ENCODE assay signal across 1 cellular context in the genomic region with DNA sequence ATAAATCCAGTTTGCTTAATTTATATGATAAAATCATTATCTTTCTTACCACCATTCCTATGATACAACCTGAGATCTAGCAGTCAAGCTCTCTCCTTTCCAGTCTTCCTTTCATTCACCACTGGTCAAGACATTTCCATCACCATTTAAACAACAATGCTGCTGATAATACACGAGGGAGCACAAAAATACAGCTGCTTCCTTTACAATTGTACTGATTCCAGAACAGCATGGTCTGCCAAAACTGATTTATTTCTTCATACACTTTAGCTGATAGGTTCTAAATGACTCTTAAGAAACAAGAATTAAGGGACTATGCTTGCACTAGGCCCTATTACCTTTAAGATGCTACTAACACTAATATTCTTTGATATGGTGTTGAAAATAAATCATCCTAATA.
TF ChIP-seq lines count a peak whose summit lies in the region.

No MANE protein-coding gene starts in this region.

TF ChIP-seq in IMR-90, 13 proteins besides CTCF, POLR2A, EP300 and RAD21:
- TF ChIP-seq, protein P1, sequence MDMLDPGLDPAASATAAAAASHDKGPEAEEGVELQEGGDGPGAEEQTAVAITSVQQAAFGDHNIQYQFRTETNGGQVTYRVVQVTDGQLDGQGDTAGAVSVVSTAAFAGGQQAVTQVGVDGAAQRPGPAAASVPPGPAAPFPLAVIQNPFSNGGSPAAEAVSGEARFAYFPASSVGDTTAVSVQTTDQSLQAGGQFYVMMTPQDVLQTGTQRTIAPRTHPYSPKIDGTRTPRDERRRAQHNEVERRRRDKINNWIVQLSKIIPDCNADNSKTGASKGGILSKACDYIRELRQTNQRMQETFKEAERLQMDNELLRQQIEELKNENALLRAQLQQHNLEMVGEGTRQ (IDR thresholded peaks at IDR 0.05; ENCODE audit: low read depth, low read length) = no peak
- TF ChIP-seq RCOR1 (IDR thresholded peaks at IDR 0.05; ENCODE audit: insufficient replicate concordance, low read length) (no peak), MXI1 (IDR thresholded peaks at IDR 0.05; ENCODE audit: borderline replicate concordance, low read depth, low read length) (no peak), CEBPB (IDR thresholded peaks at IDR 0.05; ENCODE audit: low read depth, low read length) (no peak), MAFK (IDR thresholded peaks at IDR 0.05; ENCODE audit: low read depth, low read length) (no peak), FOS (IDR thresholded peaks at IDR 0.05; ENCODE audit: low read depth, low read length) (no peak), CHD1 (IDR thresholded peaks at IDR 0.05; ENCODE audit: low read depth, low read length) (no peak), SMC3 (IDR thresholded peaks at IDR 0.05; ENCODE audit: low read depth, low read length) (no peak), BHLHE40 (IDR thresholded peaks at IDR 0.05; ENCODE audit: low read depth, low read length) (no peak), NFE2L2 (IDR thresholded peaks at IDR 0.05; ENCODE audit: low read depth, low read length) (no peak), RFX5 (IDR thresholded peaks at IDR 0.05; ENCODE audit: low read depth, low read length) (no peak), MAZ (IDR thresholded peaks at IDR 0.05; ENCODE audit: borderline replicate concordance, low read depth, low read length) (no peak)
- TF ChIP-seq, protein P2, sequence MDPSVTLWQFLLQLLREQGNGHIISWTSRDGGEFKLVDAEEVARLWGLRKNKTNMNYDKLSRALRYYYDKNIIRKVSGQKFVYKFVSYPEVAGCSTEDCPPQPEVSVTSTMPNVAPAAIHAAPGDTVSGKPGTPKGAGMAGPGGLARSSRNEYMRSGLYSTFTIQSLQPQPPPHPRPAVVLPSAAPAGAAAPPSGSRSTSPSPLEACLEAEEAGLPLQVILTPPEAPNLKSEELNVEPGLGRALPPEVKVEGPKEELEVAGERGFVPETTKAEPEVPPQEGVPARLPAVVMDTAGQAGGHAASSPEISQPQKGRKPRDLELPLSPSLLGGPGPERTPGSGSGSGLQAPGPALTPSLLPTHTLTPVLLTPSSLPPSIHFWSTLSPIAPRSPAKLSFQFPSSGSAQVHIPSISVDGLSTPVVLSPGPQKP (IDR thresholded peaks at IDR 0.05; ENCODE audit: borderline replicate concordance, low read depth, low read length) = no peak
